ENCODE assay signal across 29 cellular contexts in genomic region chr2:188666503-188666902, GRCh38.
"Had no signal": no experiment of that assay in that cellular context is flagged by ENCODE, and none has a peak within 500 bp of the region (broad histone marks: within the 10 kb centered on the region; RNA-seq: fewer than 3 reads in every experiment).

No MANE protein-coding gene starts in this region.

- H3K27ac Mint-ChIP-seq: immature natural killer cell; naive B cell; natural killer cell; nephron progenitor cell; neural progenitor cell; stimulated activated memory B cell treated with anti-CD40 and anti-IgM and Interleukin-4, amounts not matched to agents 10 μg/mL and 1 μg/mL and 100 μg/mL, for 72 hours; stimulated activated naive CD8-positive, alpha-beta T cell treated with anti-CD3 and anti-CD28 coated beads, Interleukin-15, amount 100 ng/mL, for 72 hours had no signal

- H3K4me1 Mint-ChIP-seq: immature natural killer cell; naive B cell; natural killer cell; nephron progenitor cell; stimulated activated memory B cell treated with anti-CD40 and anti-IgM and Interleukin-4, amounts not matched to agents 10 μg/mL and 1 μg/mL and 100 μg/mL, for 72 hours; stimulated activated naive CD8-positive, alpha-beta T cell treated with anti-CD3 and anti-CD28 coated beads, Interleukin-15, amount 100 ng/mL, for 72 hours had no signal

- H3K27ac ChIP-seq: heart right ventricle, left lung, lower lobe of right lung, neural progenitor cell, neutrophil, parathyroid adenoma, psoas muscle, right lobe of liver, tibial nerve, upper lobe of left lung, vagina had no signal

- H3K9me3 Mint-ChIP-seq: nephron progenitor cell, neural progenitor cell had no signal

- H3K36me3 ChIP-seq: heart right ventricle, left lung, lower lobe of right lung, neural progenitor cell, neutrophil, right lobe of liver, tibial nerve, upper lobe of left lung, vagina had no signal

- H3K9me3 ChIP-seq: heart right ventricle, left lung, lower lobe of right lung, neutrophil, psoas muscle, right lobe of liver, tibial nerve, upper lobe of left lung, vagina had no signal

- ATAC-seq: heart right ventricle; left colon; left lung; lower lobe of right lung; natural killer cell; psoas muscle; right lobe of liver; stimulated activated memory B cell treated with anti-CD40 and anti-IgM and Interleukin-4, amounts not matched to agents 10 μg/mL and 1 μg/mL and 100 μg/mL, for 72 hours; stimulated activated naive CD8-positive, alpha-beta T cell treated with anti-CD3 and anti-CD28 coated beads, Interleukin-15, amount 100 ng/mL, for 72 hours had no signal

- H3K4me2 ChIP-seq: hepatocyte, neural progenitor cell, smooth muscle cell had no signal

- H3K4me3 Mint-ChIP-seq: immature natural killer cell; naive B cell; natural killer cell; nephron progenitor cell; neural progenitor cell; stimulated activated memory B cell treated with anti-CD40 and anti-IgM and Interleukin-4, amounts not matched to agents 10 μg/mL and 1 μg/mL and 100 μg/mL, for 72 hours; stimulated activated naive CD8-positive, alpha-beta T cell treated with anti-CD3 and anti-CD28 coated beads, Interleukin-15, amount 100 ng/mL, for 72 hours had no signal

- H3K27me3 Mint-ChIP-seq: naive B cell; stimulated activated memory B cell treated with anti-CD40 and anti-IgM and Interleukin-4, amounts not matched to agents 10 μg/mL and 1 μg/mL and 100 μg/mL, for 72 hours; stimulated activated naive CD8-positive, alpha-beta T cell treated with anti-CD3 and anti-CD28 coated beads, Interleukin-15, amount 100 ng/mL, for 72 hours had no signal

- H3K36me3 Mint-ChIP-seq: immature natural killer cell; naive B cell; natural killer cell; neural progenitor cell; stimulated activated memory B cell treated with anti-CD40 and anti-IgM and Interleukin-4, amounts not matched to agents 10 μg/mL and 1 μg/mL and 100 μg/mL, for 72 hours had no signal

- H3K4me1 ChIP-seq: left lung, lower lobe of right lung, neural progenitor cell, parathyroid adenoma, psoas muscle, right lobe of liver, vagina had no signal

- H3K9ac ChIP-seq: neural progenitor cell, parathyroid adenoma had no signal

- H2AFZ ChIP-seq: hepatocyte, neural progenitor cell, parathyroid adenoma had no signal

- H3K27me3 ChIP-seq: heart right ventricle, hepatocyte, left lung, neural progenitor cell, neutrophil, right lobe of liver, tibial nerve, upper lobe of left lung, vagina had no signal

- H3K4me3 ChIP-seq: heart right ventricle, hepatocyte, left lung, lower lobe of right lung, neural progenitor cell, psoas muscle, right lobe of liver, smooth muscle cell, tibial nerve, upper lobe of left lung, vagina had no signal

- DNase-seq: heart right ventricle; immature natural killer cell; kidney; left colon; left lung; lower lobe of right lung; mammary epithelial cell; naive B cell; natural killer cell; nephron progenitor cell; occipital lobe; psoas muscle; right lobe of liver; stimulated activated CD4-positive, alpha-beta T cell treated with anti-CD3 and anti-CD28 coated beads, Interleukin-1b, Interleukin-23, amount 100 ng/mL, for 48 hours; stimulated activated CD4-positive, alpha-beta T cell treated with anti-CD3 and anti-CD28 coated beads, Interleukin-2, amount 100 ng/mL, for 48 hours; stimulated activated CD4-positive, alpha-beta T cell treated with anti-CD3 and anti-CD28 coated beads, Interleukin-4, amount 100 ng/mL, for 4 hours; stimulated activated CD8-positive, alpha-beta memory T cell treated with anti-CD3 and anti-CD28 coated beads, Interleukin-4, amount 100 ng/mL, for 48 hours; stimulated activated naive CD4-positive, alpha-beta T cell treated with Interleukin-2 at 50 U/mL for 16 hours; stimulated activated naive CD8-positive, alpha-beta T cell treated with anti-CD3 and anti-CD28 coated beads, Interleukin-15, amount 100 ng/mL, for 72 hours; substantia nigra; upper lobe of left lung had no signal
